8 cellular contexts compared by ENCODE assay signal in genomic region chr10:73698819-73699218, GRCh38. TPM values are rescaled to one million over a fixed set of nuclear protein-coding genes. Genes with fewer than 3 reads are reported as not detected.
"Had no signal": no experiment of that assay in that cellular context is flagged by ENCODE, and none has a peak within 500 bp of the region (broad histone marks: within the 10 kb centered on the region; RNA-seq: fewer than 3 reads in every experiment).

No MANE protein-coding gene starts in this region.

RNA-seq across cellular contexts. Expression of gene SYNPO2L, which starts 43.0 kb away (rescaled TPM):
- total RNA-seq: stomach, subcutaneous adipose tissue, suprapubic skin, temporal lobe, thoracic aorta, thyroid gland, tibial nerve had no signal

RNA-seq across cellular contexts. Expression of gene MYOZ1, which starts 57.5 kb away (rescaled TPM):
- total RNA-seq: temporal lobe, vagina had no signal
